1 cellular context compared by ENCODE assay signal in the genomic region with DNA sequence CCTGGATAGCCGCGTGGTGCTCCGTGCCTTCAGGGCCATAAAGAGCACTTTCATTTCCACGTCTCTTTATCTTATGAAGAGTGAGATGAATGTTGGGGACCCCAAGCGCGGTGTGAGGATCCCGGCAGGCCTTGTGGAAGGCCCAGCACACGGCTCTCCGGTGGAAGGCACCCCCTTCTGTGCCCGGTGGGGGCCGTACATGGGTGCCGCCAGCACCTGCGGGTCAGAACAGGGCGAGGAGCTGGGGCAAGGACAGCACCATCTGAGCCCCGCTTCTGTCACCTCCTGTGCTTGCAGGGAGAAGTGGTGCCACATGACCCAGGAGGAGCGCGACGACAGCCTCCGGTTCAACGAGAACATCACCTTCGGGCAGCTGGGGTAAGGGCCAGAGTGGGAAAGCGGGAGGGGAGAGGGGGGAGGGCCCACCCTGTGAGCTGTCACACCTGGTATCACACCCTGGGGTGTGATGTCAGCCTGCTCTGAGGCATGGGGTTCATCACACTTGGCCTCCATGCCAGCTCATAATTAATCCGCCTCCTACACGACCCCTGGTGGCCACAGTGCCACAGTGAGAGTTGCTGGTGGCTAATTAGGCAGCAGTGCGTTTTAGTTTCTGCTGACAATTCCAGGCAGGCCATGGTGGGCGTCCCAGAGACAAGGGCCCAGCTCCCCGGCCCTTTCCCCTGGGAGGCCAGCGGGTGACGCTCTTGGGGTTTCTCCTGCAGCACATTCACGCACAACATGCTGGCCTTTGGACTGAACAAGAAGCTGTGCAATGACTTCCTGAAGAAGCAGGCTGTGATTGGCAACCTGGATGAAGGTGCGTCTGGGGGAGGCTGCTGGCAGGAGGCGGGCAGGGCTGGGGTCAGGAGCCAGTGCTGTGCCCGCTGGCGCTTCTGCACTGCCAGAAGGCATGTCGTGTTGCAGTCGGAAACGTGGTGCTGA.
A peak's percentile ranks its signal among the peaks of the same experiment; 100 is the strongest.
TF ChIP-seq lines count a peak whose summit lies in the region.

No MANE protein-coding gene starts in this region.

TF ChIP-seq in HepG2, 621 proteins besides CTCF, POLR2A, EP300 and RAD21 (continued from another document):
- TF ChIP-seq TMF1 (CRISPR knock-in tag; IDR thresholded peaks at IDR 0.05; ENCODE audit: low read depth) (0 out of 2 replicates have a peak, but pooled peaks have one; percentile 25), ZMYM2 (CRISPR knock-in tag; IDR thresholded peaks at IDR 0.05) (no peak), SIN3A (IDR thresholded peaks at IDR 0.05; ENCODE audit: borderline replicate concordance, low read depth, low read length) (no peak), HOXA3 (CRISPR knock-in tag; IDR thresholded peaks at IDR 0.05) (peak; percentile 16; the same call in 1 of the 2 replicates), MIXL1 (CRISPR knock-in tag; IDR thresholded peaks at IDR 0.05) (peak; percentile 99), NRL (CRISPR knock-in tag; IDR thresholded peaks at IDR 0.05; ENCODE audit: borderline replicate concordance) (peak; percentile 5), RFX5 (IDR thresholded peaks at IDR 0.05; ENCODE audit: low read depth, low read length) (0 out of 2 replicates have a peak, but pooled peaks have one; percentile 8), SALL1 (CRISPR knock-in tag; IDR thresholded peaks at IDR 0.05) (peak; percentile 37; the same call in 1 of the 2 replicates), MZF1 (CRISPR knock-in tag; IDR thresholded peaks at IDR 0.05; ENCODE audit: borderline replicate concordance) (no peak), STAG1 (CRISPR knock-in tag; IDR thresholded peaks at IDR 0.05) (peak; percentile 73), MEIS1 (CRISPR knock-in tag; IDR thresholded peaks at IDR 0.05; ENCODE audit: borderline replicate concordance) (0 out of 2 replicates have a peak, but pooled peaks have one; percentile 22), LCORL (IDR thresholded peaks at IDR 0.05) (no peak), LCORL (CRISPR knock-in tag; IDR thresholded peaks at IDR 0.05) (no peak), RXRA (CRISPR knock-in tag; IDR thresholded peaks at IDR 0.05) (0 out of 2 replicates have a peak, but pooled peaks have one; percentile 32)
- TF ChIP-seq, protein P1, sequence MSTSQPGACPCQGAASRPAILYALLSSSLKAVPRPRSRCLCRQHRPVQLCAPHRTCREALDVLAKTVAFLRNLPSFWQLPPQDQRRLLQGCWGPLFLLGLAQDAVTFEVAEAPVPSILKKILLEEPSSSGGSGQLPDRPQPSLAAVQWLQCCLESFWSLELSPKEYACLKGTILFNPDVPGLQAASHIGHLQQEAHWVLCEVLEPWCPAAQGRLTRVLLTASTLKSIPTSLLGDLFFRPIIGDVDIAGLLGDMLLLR (CRISPR knock-in tag; IDR thresholded peaks at IDR 0.05), result 0 out of 2 replicates have a peak, but pooled peaks have one; percentile 49
- TF ChIP-seq, protein P2, sequence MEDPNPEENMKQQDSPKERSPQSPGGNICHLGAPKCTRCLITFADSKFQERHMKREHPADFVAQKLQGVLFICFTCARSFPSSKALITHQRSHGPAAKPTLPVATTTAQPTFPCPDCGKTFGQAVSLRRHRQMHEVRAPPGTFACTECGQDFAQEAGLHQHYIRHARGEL (CRISPR knock-in tag; IDR thresholded peaks at IDR 0.05), result peak; percentile 97; the same call in 1 of the 2 replicates
- TF ChIP-seq, protein P3, sequence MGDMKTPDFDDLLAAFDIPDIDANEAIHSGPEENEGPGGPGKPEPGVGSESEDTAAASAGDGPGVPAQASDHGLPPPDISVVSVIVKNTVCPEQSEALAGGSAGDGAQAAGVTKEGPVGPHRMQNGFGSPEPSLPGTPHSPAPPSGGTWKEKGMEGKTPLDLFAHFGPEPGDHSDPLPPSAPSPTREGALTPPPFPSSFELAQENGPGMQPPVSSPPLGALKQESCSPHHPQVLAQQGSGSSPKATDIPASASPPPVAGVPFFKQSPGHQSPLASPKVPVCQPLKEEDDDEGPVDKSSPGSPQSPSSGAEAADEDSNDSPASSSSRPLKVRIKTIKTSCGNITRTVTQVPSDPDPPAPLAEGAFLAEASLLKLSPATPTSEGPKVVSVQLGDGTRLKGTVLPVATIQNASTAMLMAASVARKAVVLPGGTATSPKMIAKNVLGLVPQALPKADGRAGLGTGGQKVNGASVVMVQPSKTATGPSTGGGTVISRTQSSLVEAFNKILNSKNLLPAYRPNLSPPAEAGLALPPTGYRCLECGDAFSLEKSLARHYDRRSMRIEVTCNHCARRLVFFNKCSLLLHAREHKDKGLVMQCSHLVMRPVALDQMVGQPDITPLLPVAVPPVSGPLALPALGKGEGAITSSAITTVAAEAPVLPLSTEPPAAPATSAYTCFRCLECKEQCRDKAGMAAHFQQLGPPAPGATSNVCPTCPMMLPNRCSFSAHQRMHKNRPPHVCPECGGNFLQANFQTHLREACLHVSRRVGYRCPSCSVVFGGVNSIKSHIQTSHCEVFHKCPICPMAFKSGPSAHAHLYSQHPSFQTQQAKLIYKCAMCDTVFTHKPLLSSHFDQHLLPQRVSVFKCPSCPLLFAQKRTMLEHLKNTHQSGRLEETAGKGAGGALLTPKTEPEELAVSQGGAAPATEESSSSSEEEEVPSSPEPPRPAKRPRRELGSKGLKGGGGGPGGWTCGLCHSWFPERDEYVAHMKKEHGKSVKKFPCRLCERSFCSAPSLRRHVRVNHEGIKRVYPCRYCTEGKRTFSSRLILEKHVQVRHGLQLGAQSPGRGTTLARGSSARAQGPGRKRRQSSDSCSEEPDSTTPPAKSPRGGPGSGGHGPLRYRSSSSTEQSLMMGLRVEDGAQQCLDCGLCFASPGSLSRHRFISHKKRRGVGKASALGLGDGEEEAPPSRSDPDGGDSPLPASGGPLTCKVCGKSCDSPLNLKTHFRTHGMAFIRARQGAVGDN (CRISPR knock-in tag; IDR thresholded peaks at IDR 0.05), result peak; percentile 49
- TF ChIP-seq, protein P4, sequence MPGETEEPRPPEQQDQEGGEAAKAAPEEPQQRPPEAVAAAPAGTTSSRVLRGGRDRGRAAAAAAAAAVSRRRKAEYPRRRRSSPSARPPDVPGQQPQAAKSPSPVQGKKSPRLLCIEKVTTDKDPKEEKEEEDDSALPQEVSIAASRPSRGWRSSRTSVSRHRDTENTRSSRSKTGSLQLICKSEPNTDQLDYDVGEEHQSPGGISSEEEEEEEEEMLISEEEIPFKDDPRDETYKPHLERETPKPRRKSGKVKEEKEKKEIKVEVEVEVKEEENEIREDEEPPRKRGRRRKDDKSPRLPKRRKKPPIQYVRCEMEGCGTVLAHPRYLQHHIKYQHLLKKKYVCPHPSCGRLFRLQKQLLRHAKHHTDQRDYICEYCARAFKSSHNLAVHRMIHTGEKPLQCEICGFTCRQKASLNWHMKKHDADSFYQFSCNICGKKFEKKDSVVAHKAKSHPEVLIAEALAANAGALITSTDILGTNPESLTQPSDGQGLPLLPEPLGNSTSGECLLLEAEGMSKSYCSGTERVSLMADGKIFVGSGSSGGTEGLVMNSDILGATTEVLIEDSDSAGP (CRISPR knock-in tag; IDR thresholded peaks at IDR 0.05; ENCODE audit: borderline replicate concordance), result peak; percentile 43; the same call in 1 of the 2 replicates
- TF ChIP-seq, protein P5, sequence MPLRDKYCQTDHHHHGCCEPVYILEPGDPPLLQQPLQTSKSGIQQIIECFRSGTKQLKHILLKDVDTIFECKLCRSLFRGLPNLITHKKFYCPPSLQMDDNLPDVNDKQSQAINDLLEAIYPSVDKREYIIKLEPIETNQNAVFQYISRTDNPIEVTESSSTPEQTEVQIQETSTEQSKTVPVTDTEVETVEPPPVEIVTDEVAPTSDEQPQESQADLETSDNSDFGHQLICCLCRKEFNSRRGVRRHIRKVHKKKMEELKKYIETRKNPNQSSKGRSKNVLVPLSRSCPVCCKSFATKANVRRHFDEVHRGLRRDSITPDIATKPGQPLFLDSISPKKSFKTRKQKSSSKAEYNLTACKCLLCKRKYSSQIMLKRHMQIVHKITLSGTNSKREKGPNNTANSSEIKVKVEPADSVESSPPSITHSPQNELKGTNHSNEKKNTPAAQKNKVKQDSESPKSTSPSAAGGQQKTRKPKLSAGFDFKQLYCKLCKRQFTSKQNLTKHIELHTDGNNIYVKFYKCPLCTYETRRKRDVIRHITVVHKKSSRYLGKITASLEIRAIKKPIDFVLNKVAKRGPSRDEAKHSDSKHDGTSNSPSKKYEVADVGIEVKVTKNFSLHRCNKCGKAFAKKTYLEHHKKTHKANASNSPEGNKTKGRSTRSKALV (CRISPR knock-in tag; IDR thresholded peaks at IDR 0.05), result peak; percentile 59; the same call in 1 of the 2 replicates
TF ChIP-seq in HepG2: peak in this region for 37.
